Comparison of ENCODE assay signal across 17 cellular contexts in the genomic region with DNA sequence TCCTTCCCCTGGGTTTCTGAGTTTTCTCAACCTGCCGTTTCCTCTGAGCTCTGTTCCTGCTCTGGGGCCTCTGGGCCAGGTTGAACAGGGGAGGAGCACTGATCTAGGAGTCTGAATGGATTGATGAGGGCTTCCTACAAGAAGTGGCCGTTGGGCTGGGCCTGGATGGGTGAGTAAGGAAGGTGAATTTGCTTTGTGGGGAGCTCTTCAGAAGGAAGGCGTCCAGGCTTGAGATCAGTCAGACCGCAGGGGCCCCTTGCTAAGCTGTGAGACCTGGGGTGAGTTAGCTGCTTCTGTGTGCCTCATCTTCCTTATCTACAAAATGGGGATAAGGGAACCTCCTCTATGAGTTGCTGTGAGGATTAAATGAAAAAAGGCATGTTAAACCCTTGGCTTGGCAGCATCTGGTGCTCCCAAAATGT. TPM values are rescaled to one million over a fixed set of nuclear protein-coding genes. Genes with fewer than 3 reads are reported as not detected.
DNase-seq lines count a peak whose midpoint lies in the region; ATAC-seq and TF ChIP-seq lines count a peak whose summit lies in the region.
"Had no signal": no experiment of that assay in that cellular context is flagged by ENCODE, and none has a peak within 500 bp of the region (broad histone marks: within the 10 kb centered on the region; RNA-seq: fewer than 3 reads in every experiment).

No MANE protein-coding gene starts in this region.

- 66 to 77% methylated on average over 4 of the region's 4 CpGs for WGBS in body of pancreas, 2 donors
- 84 to 100% methylated on average over 3 of the region's 4 CpGs for WGBS in mesodermal cell (ENCODE audit: insufficient coverage in 2 of 2), 2 experiments

- TF ChIP-seq CTCF in body of pancreas (IDR thresholded peaks at IDR 0.05) = no peak

- no peak overlapping the region for H3K4me3 ChIP-seq in body of pancreas
- H3K4me3 ChIP-seq in mesodermal cell (ENCODE audit: extremely low read depth, insufficient read depth, low read length, poor library complexity, severe bottlenecking) = no peak overlapping the region
- H3K4me3 ChIP-seq: SJSA1 had no signal

- no peak overlapping the region for H3K27ac Mint-ChIP-seq in stimulated activated effector memory CD8-positive, alpha-beta T cell treated with anti-CD3 and anti-CD28 coated beads, Interleukin-12 subunit alpha, Interleukin-12 subunit beta, amount 100 ng/mL, for 72 hours
- no peak overlapping the region for H3K27ac Mint-ChIP-seq in activated naive CD4-positive, alpha-beta T cell treated with anti-CD3 and anti-CD28 coated beads for 36 hours
- H3K27ac Mint-ChIP-seq: activated B cell treated with CpG ODN at 0.5 μM for 24 hours; activated naive CD8-positive, alpha-beta T cell treated with anti-CD3 and anti-CD28 coated beads for 36 hours had no signal

- no peaks in the 10 kb centered on the region for H3K36me3 Mint-ChIP-seq in stimulated activated effector memory CD8-positive, alpha-beta T cell treated with anti-CD3 and anti-CD28 coated beads, Interleukin-12 subunit alpha, Interleukin-12 subunit beta, amount 100 ng/mL, for 72 hours
- H3K36me3 Mint-ChIP-seq in activated naive CD4-positive, alpha-beta T cell treated with anti-CD3 and anti-CD28 coated beads for 36 hours (ENCODE audit: low read depth) = no peaks in the 10 kb centered on the region
- H3K36me3 Mint-ChIP-seq: activated naive CD8-positive, alpha-beta T cell treated with anti-CD3 and anti-CD28 coated beads for 36 hours; CD8-positive, alpha-beta memory T cell had no signal

- ATAC-seq in HG03175 (IDR thresholded peaks at IDR 0.05; ENCODE audit: unreplicated experiment) (peak; percentile 16), body of pancreas (no peak)
- ATAC-seq in stimulated activated effector memory CD8-positive, alpha-beta T cell treated with anti-CD3 and anti-CD28 coated beads, Interleukin-12 subunit alpha, Interleukin-12 subunit beta, amount 100 ng/mL, for 72 hours = no peak

- H3K4me1 Mint-ChIP-seq in stimulated activated effector memory CD8-positive, alpha-beta T cell treated with anti-CD3 and anti-CD28 coated beads, Interleukin-12 subunit alpha, Interleukin-12 subunit beta, amount 100 ng/mL, for 72 hours = no peaks in the 10 kb centered on the region
- no peaks in the 10 kb centered on the region for H3K4me1 Mint-ChIP-seq in activated naive CD4-positive, alpha-beta T cell treated with anti-CD3 and anti-CD28 coated beads for 36 hours (ENCODE audit: low read depth)
- H3K4me1 Mint-ChIP-seq: activated B cell treated with CpG ODN at 0.5 μM for 24 hours; activated naive CD8-positive, alpha-beta T cell treated with anti-CD3 and anti-CD28 coated beads for 36 hours; CD8-positive, alpha-beta memory T cell had no signal

- no peaks in the 10 kb centered on the region for H3K9me3 Mint-ChIP-seq in stimulated activated effector memory CD8-positive, alpha-beta T cell treated with anti-CD3 and anti-CD28 coated beads, Interleukin-12 subunit alpha, Interleukin-12 subunit beta, amount 100 ng/mL, for 72 hours
- H3K9me3 Mint-ChIP-seq in activated naive CD4-positive, alpha-beta T cell treated with anti-CD3 and anti-CD28 coated beads for 36 hours = no peaks in the 10 kb centered on the region
- H3K9me3 Mint-ChIP-seq: activated B cell treated with CpG ODN at 0.5 μM for 24 hours; activated naive CD8-positive, alpha-beta T cell treated with anti-CD3 and anti-CD28 coated beads for 36 hours; dendritic cell treated with granulocyte-macrophage colony-stimulating factor and Interleukin-4, amounts not matched to agents 40 ng/mL and 50 ng/mL, for 4 days had no signal

- H3K4me1 ChIP-seq in body of pancreas = peaks cover 93% of the 10 kb centered on the region
- H3K4me1 ChIP-seq in mesodermal cell (ENCODE audit: control insufficient read depth, insufficient read depth, low read length, poor library complexity, severe bottlenecking) = peaks cover 66% of the 10 kb centered on the region

- no peaks in the 10 kb centered on the region for H3K27me3 ChIP-seq in body of pancreas
- H3K27me3 ChIP-seq: SJSA1 had no signal

- TF ChIP-seq POLR2A in body of pancreas (IDR thresholded peaks at IDR 0.05) = no peak

- H3K27ac ChIP-seq in body of pancreas (peak overlapping the region; percentile 86 to 88 (median 86)), mesodermal cell (ENCODE audit: low read depth, low read length, severe bottlenecking) (peak overlapping the region; percentile 88), temporal lobe (ENCODE audit: low read depth, low read length) (peak overlapping the region; percentile 12)

- DNase-seq in body of pancreas = no peak
- DNase-seq in NCI-H2196 treated with DMSO at 0.1 percent for 48 hours (lab: John Stamatoyannopoulos, UW; ENCODE audit: unreplicated experiment) = no peak
- DNase-seq in stimulated activated effector memory CD8-positive, alpha-beta T cell treated with anti-CD3 and anti-CD28 coated beads, Interleukin-12 subunit alpha, Interleukin-12 subunit beta, amount 100 ng/mL, for 72 hours (ENCODE audit: low spot score in 2 of 2) = no peak
- no peak for DNase-seq in activated naive CD4-positive, alpha-beta T cell treated with anti-CD3 and anti-CD28 coated beads for 36 hours
- DNase-seq in LoVo (ENCODE audit: low spot score) = no peak
- DNase-seq: activated B cell treated with CpG ODN at 0.5 μM for 24 hours; activated CD8-positive, alpha-beta memory T cell treated with anti-CD3 and anti-CD28 coated beads, Interleukin-2, amount 50 U/mL, for 4 hours; activated naive CD8-positive, alpha-beta T cell treated with anti-CD3 and anti-CD28 coated beads for 36 hours; CD8-positive, alpha-beta memory T cell; NCI-H1105 treated with DMSO at 0.1 percent for 48 hours; NCI-H526 had no signal

- CTCF ChIA-PET in activated naive CD4-positive, alpha-beta T cell treated with anti-CD3 and anti-CD28 coated beads for 36 hours (lab: Charles Lee) = interaction anchor here (0.9 kb wide), 1 partner anchor 11 kb away, joined by 3 read pairs; no protein-coding TSS in a partner anchor

- H3K4me3 Mint-ChIP-seq in stimulated activated effector memory CD8-positive, alpha-beta T cell treated with anti-CD3 and anti-CD28 coated beads, Interleukin-12 subunit alpha, Interleukin-12 subunit beta, amount 100 ng/mL, for 72 hours = no peak overlapping the region
- no peak overlapping the region for H3K4me3 Mint-ChIP-seq in activated naive CD4-positive, alpha-beta T cell treated with anti-CD3 and anti-CD28 coated beads for 36 hours
- H3K4me3 Mint-ChIP-seq: activated B cell treated with CpG ODN at 0.5 μM for 24 hours; activated naive CD8-positive, alpha-beta T cell treated with anti-CD3 and anti-CD28 coated beads for 36 hours; dendritic cell treated with granulocyte-macrophage colony-stimulating factor and Interleukin-4, amounts not matched to agents 40 ng/mL and 50 ng/mL, for 4 days had no signal

- H3K9me3 ChIP-seq in body of pancreas (no peaks in the 10 kb centered on the region), mesodermal cell (ENCODE audit: control insufficient read depth, low read length) (no peaks in the 10 kb centered on the region)
- H3K9me3 ChIP-seq: SJSA1 had no signal

- H3K27me3 Mint-ChIP-seq in activated naive CD4-positive, alpha-beta T cell treated with anti-CD3 and anti-CD28 coated beads for 36 hours (ENCODE audit: low read depth) = peaks cover 5% of the 10 kb centered on the region
- H3K27me3 Mint-ChIP-seq: activated B cell treated with CpG ODN at 0.5 μM for 24 hours had no signal

- intact Hi-C loops in body of pancreas (cut with DNase I) = no loop called here
- intact Hi-C loops in activated naive CD4-positive, alpha-beta T cell treated with anti-CD3 and anti-CD28 coated beads for 36 hours (cut with micrococcal nuclease) = no loop called here

- H3K36me3 ChIP-seq in body of pancreas (replicated peaks in 1 of 2; ENCODE audit: insufficient read depth in 1 of 2, low read depth in 2 of 2) = no peaks in the 10 kb centered on the region
- H3K36me3 ChIP-seq in mesodermal cell (ENCODE audit: control insufficient read depth, insufficient read depth, low read length) = no peaks in the 10 kb centered on the region

RNA-seq across cellular contexts. Expression of a gene that starts 1.1 kb away (rescaled TPM):
- 10 to 100 TPM; 18.4 to 40.9 TPM for total RNA-seq in body of pancreas
- polyA plus RNA-seq in mesodermal cell (2013, experiment 1 of 2) = 21.2 TPM
- polyA plus RNA-seq in mesodermal cell (2013, experiment 2 of 2) = 23.4 TPM
- 4.9 TPM for total RNA-seq in temporal lobe
- total RNA-seq in activated naive CD4-positive, alpha-beta T cell treated with anti-CD3 and anti-CD28 coated beads for 36 hours = under 1 TPM; 0.14 to 0.17 TPM
- polyA plus RNA-seq: CD8-positive, alpha-beta memory T cell; neural cell had no signal

RNA-seq across cellular contexts. Expression of a gene that starts 21.7 kb away (rescaled TPM):
- total RNA-seq in body of pancreas (under 1 TPM in 1 of 2 donors, not detected in 1; 0.26 TPM), temporal lobe (3.9 TPM)
- polyA plus RNA-seq in mesodermal cell (2013, experiment 1 of 2) = 11.8 TPM
- polyA plus RNA-seq in mesodermal cell (2013, experiment 2 of 2) = 10.2 TPM
- total RNA-seq in activated naive CD4-positive, alpha-beta T cell treated with anti-CD3 and anti-CD28 coated beads for 36 hours = under 1 TPM; 0.17 to 0.49 TPM
- total RNA-seq: CD8-positive, alpha-beta memory T cell had no signal
- polyA plus RNA-seq: CD8-positive, alpha-beta memory T cell; neural cell had no signal

Comparison
In these comparisons a context has a peak if more than half of its experiments do, and no peak if none do; other contexts are left out.
1. H3K27ac ChIP-seq: peak in every context shown above with its lines; median percentile 88 in mesodermal cell; 86 in body of pancreas; 12 in temporal lobe.